1 cellular context compared by ENCODE assay signal in the genomic region with DNA sequence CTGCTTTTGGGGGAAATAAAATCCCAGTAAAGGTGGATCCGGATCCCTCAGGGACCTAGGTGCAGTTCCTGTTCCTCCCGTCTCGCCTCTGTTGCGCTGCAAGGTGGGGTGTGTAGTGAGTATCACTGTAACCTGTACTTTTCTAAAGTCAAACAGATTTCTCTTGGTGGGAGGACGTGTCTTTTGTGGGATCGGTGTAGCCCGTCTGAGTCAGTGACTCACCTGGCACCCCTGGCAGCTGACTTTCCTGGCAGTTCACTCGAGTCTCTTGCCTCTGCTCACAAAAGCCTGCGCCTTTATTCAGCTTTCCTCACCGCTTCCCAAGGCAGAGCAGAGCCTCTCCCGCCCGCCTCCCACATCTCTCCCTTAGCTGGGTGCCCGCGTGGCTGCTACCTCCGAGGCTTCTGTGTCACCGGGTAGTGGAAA.
TF ChIP-seq lines count a peak whose summit lies in the region.

No MANE protein-coding gene starts in this region.

TF ChIP-seq in GM23338, 12 proteins besides CTCF, POLR2A, EP300 and RAD21:
- TF ChIP-seq EZH2phosphoT487 (IDR thresholded peaks at IDR 0.05; ENCODE audit: unreplicated experiment): no peak
